Comparison of ENCODE assay signal across 8 cellular contexts in genomic region chr1:162790303-162790984, GRCh38. TPM values are rescaled to one million over a fixed set of nuclear protein-coding genes. Genes with fewer than 3 reads are reported as not detected.
DNase-seq lines count a peak whose midpoint lies in the region; ATAC-seq and TF ChIP-seq lines count a peak whose summit lies in the region.
"Not testable (repeated sequence)": the region's sequence is repeated elsewhere in the genome, so short reads cannot be mapped to it uniquely, and the experiment has no call there.

HSD17B7 (plus strand) TSS chr1:162790702; CDS start chr1:162790801, 99 bp downstream.

- H3K4me1 ChIP-seq in parathyroid adenoma, thyroid gland: not testable (repeated sequence)

- H3K27ac ChIP-seq in parathyroid adenoma (peak within 1 kb of the TSS; percentile 69), thyroid gland (peak within 1 kb of the TSS; percentile 83 to 99 (median 88))

- intact Hi-C loops in Right ventricle myocardium superior (cut with DNase I); thyroid gland (cut with DNase I): not testable (repeated sequence)

- not testable (repeated sequence) for H3K4me1 Mint-ChIP-seq in activated naive CD8-positive, alpha-beta T cell treated with anti-CD3 and anti-CD28 coated beads, Interleukin-2, amount 10 ng/mL, durations not matched to agents 7 days and 5 days

- not testable (repeated sequence) for H3K36me3 Mint-ChIP-seq in activated naive CD8-positive, alpha-beta T cell treated with anti-CD3 and anti-CD28 coated beads, Interleukin-2, amount 10 ng/mL, durations not matched to agents 7 days and 5 days

- not testable (repeated sequence) for H3K9me3 ChIP-seq in parathyroid adenoma (ENCODE audit: control insufficient read depth, low read length); thyroid gland

- not testable (repeated sequence) for H3K36me3 ChIP-seq in parathyroid adenoma (ENCODE audit: control insufficient read depth, insufficient read depth, low read length); thyroid gland

- peak within 1 kb of the TSS; percentile 89 for H3K4me3 Mint-ChIP-seq in activated naive CD8-positive, alpha-beta T cell treated with anti-CD3 and anti-CD28 coated beads, Interleukin-2, amount 10 ng/mL, durations not matched to agents 7 days and 5 days

- not testable (repeated sequence) for H3K27me3 ChIP-seq in parathyroid adenoma (ENCODE audit: control insufficient read depth, insufficient read depth, low read length); thyroid gland

- peak within 1 kb of the TSS; percentile 95 for H3K27ac Mint-ChIP-seq in activated naive CD8-positive, alpha-beta T cell treated with anti-CD3 and anti-CD28 coated beads, Interleukin-2, amount 10 ng/mL, durations not matched to agents 7 days and 5 days

- peak; percentile 99 for ATAC-seq in HG02798 (IDR thresholded peaks at IDR 0.05; ENCODE audit: poor library complexity, unreplicated experiment)
- peak; percentile 99 for ATAC-seq in activated naive CD8-positive, alpha-beta T cell treated with anti-CD3 and anti-CD28 coated beads, Interleukin-2, amount 10 ng/mL, durations not matched to agents 7 days and 5 days (ENCODE audit: low read depth)
- peak; percentile 100 for ATAC-seq in Right ventricle myocardium superior (ENCODE audit: poor library complexity)

- WGBS in thyroid gland, 2 donors, result 3 to 6% methylated on average over 8 to 22 of the region's 49 CpGs

- H3K27me3 Mint-ChIP-seq in activated naive CD8-positive, alpha-beta T cell treated with anti-CD3 and anti-CD28 coated beads, Interleukin-2, amount 10 ng/mL, durations not matched to agents 7 days and 5 days, result not testable (repeated sequence)

- H3K79me2 ChIP-seq in parathyroid adenoma, result not testable (repeated sequence)

- peak within 1 kb of the TSS; percentile 78 for H3K4me2 ChIP-seq in parathyroid adenoma (ENCODE audit: low read length)

- DNase-seq in NCI-H1417 treated with DMSO at 0.1 percent for 48 hours (lab: John Stamatoyannopoulos, UW) (peak; percentile 20), T follicular helper cell (ENCODE audit: low read depth) (peak; percentile 73), Right ventricle myocardium superior (peak; percentile 87), thyroid gland (peak; percentile 82 to 83)
- peak; percentile 73 for DNase-seq in activated naive CD8-positive, alpha-beta T cell treated with anti-CD3 and anti-CD28 coated beads, Interleukin-2, amount 10 ng/mL, durations not matched to agents 7 days and 5 days

- H3K4me3 ChIP-seq in GM12875 (ENCODE audit: low read depth, low read length) (peak within 1 kb of the TSS; percentile 56), parathyroid adenoma (ENCODE audit: low read depth, low read length) (peak within 1 kb of the TSS; percentile 62), thyroid gland (replicated peaks in 1 of 3) (peak within 1 kb of the TSS in 2 of 3 donors; percentile 27 to 34)

- H3K9ac ChIP-seq in parathyroid adenoma, result not testable (repeated sequence)

- peak within 1 kb of the TSS; percentile 90 for H2AFZ ChIP-seq in parathyroid adenoma

- POLR2A ChIA-PET in activated naive CD8-positive, alpha-beta T cell treated with anti-CD3 and anti-CD28 coated beads, Interleukin-2, amount 10 ng/mL, durations not matched to agents 7 days and 5 days (lab: Charles Lee), result not testable (repeated sequence)

- not testable (repeated sequence) for H3K9me3 Mint-ChIP-seq in activated naive CD8-positive, alpha-beta T cell treated with anti-CD3 and anti-CD28 coated beads, Interleukin-2, amount 10 ng/mL, durations not matched to agents 7 days and 5 days

- TF ChIP-seq POLR2A in thyroid gland (IDR thresholded peaks at IDR 0.05), result peak in 1 of 2 donors; percentile 80

- not testable (repeated sequence) for TF ChIP-seq CTCF in GM12875 (IDR thresholded peaks at IDR 0.05; ENCODE audit: borderline replicate concordance, insufficient read depth, low read depth, low read length); parathyroid adenoma (IDR thresholded peaks at IDR 0.05)
- peak in 2 of 6 experiments; percentile 27 to 28 for TF ChIP-seq CTCF in thyroid gland (IDR thresholded peaks at IDR 0.05)

RNA-seq across cellular contexts. Expression of gene HSD17B7, which starts in this region (rescaled TPM):
- total RNA-seq in activated naive CD8-positive, alpha-beta T cell treated with anti-CD3 and anti-CD28 coated beads, Interleukin-2, amount 10 ng/mL, durations not matched to agents 7 days and 5 days, result 10 to 100 TPM; 30.2 to 31.2 TPM
- total RNA-seq in Right ventricle myocardium superior (5.2 TPM), thyroid gland (10 to 100 TPM; 23.5 to 32.6 (median 26.3) TPM)

Comparison
In these comparisons a context has a peak if more than half of its experiments do, and no peak if none do; other contexts are left out.
1. Peak in every context shown above with its lines: DNase-seq, ATAC-seq, H3K4me3 ChIP-seq and H3K27ac ChIP-seq.
2. DNase-seq: peak in every context shown above with its lines; median percentile 87 in Right ventricle myocardium superior; 82 in thyroid gland; 73 in T follicular helper cell; 73 in activated naive CD8-positive, alpha-beta T cell treated with anti-CD3 and anti-CD28 coated beads, Interleukin-2, amount 10 ng/mL, durations not matched to agents 7 days and 5 days; 20 in NCI-H1417 treated with DMSO at 0.1 percent for 48 hours.